26 cellular contexts compared by ENCODE assay signal in the genomic region with DNA sequence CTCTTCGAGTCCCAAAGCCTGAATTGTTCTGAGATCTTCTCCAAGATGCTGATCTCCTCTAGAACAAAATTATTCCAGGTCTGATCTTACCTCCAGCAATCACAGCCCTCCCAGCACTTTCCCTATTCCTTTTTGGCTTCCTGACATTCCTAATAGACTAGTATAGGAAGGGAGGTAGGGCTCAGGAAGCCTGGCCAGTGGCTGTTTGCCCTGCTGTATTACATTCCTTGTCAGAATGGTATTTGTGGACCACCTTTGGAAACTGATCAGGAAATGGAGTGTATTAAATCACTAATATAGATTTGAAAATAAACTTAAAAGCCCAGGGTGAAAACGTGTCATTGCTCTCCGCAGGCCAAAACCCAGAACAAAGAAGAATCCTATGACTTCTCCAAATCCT.
"Had no signal": no experiment of that assay in that cellular context is flagged by ENCODE, and none has a peak within 500 bp of the region (broad histone marks: within the 10 kb centered on the region; RNA-seq: fewer than 3 reads in every experiment).

No MANE protein-coding gene starts in this region.

- H3K27me3 ChIP-seq: brain microvascular endothelial cell, esophagus muscularis mucosa, foreskin keratinocyte, gastrocnemius medialis, heart right ventricle had no signal

- H3K27ac Mint-ChIP-seq: activated CD4-positive, alpha-beta memory T cell treated with anti-CD3 and anti-CD28 coated beads, Interleukin-2, amount 10 ng/mL, durations not matched to agents 7 days and 5 days; activated CD4-positive, alpha-beta T cell treated with anti-CD3 and anti-CD28 coated beads, Interleukin-2, amount 10 ng/mL, durations not matched to agents 7 days and 5 days; activated naive CD8-positive, alpha-beta T cell; activated T-helper 17 cell treated with anti-CD3 and anti-CD28 coated beads, Interleukin-2, amount 50 U/mL, for 72 hours had no signal

- H3K27me3 Mint-ChIP-seq: activated CD4-positive, alpha-beta memory T cell treated with anti-CD3 and anti-CD28 coated beads, Interleukin-2, amount 10 ng/mL, durations not matched to agents 7 days and 5 days; activated CD4-positive, alpha-beta T cell treated with anti-CD3 and anti-CD28 coated beads, Interleukin-2, amount 10 ng/mL, durations not matched to agents 7 days and 5 days; activated naive CD8-positive, alpha-beta T cell; activated T-helper 17 cell treated with anti-CD3 and anti-CD28 coated beads, Interleukin-2, amount 50 U/mL, for 72 hours had no signal

- H3K9me3 ChIP-seq: esophagus muscularis mucosa, gastrocnemius medialis, heart right ventricle had no signal

- DNase-seq: activated CD4-positive, alpha-beta memory T cell treated with anti-CD3 and anti-CD28 coated beads, Interleukin-2, amount 10 ng/mL, durations not matched to agents 7 days and 5 days; activated CD4-positive, alpha-beta T cell treated with anti-CD3 and anti-CD28 coated beads for 1 hour; activated CD4-positive, alpha-beta T cell treated with anti-CD3 and anti-CD28 coated beads for 4 hours; activated CD4-positive, alpha-beta T cell treated with anti-CD3 and anti-CD28 coated beads, Interleukin-2, amount 10 ng/mL, durations not matched to agents 7 days and 5 days; activated CD4-positive, alpha-beta T cell treated with anti-CD3 and anti-CD28 coated beads, Interleukin-2, amount 50 U/mL, for 4 hours; activated CD8-positive, alpha-beta memory T cell treated with anti-CD3 and anti-CD28 coated beads for 24 hours; activated effector memory CD4-positive, alpha-beta T cell treated with Interleukin-2 at 50 U/mL for 16 hours; activated gamma-delta T cell treated with Interleukin-2 at 50 U/mL for 16 hours; activated naive CD4-positive, alpha-beta T cell treated with anti-CD3 and anti-CD28 coated beads, Interleukin-2, amount 50 U/mL, for 16 hours; activated naive CD4-positive, alpha-beta T cell treated with Interleukin-2 at 50 U/mL for 16 hours; activated T-cell treated with anti-CD3 and anti-CD28 coated beads, Interleukin-2, amount 50 U/mL, for 4 hours; amniotic stem cell; anterior cingulate cortex; brain microvascular endothelial cell; caudate nucleus; cortex of kidney; effector CD4-positive, alpha-beta T cell; erythroblast; foreskin keratinocyte; gastrocnemius medialis; glutamatergic neuron; heart right ventricle; T-helper 2 cell had no signal

- H3K4me1 Mint-ChIP-seq: activated CD4-positive, alpha-beta memory T cell treated with anti-CD3 and anti-CD28 coated beads, Interleukin-2, amount 10 ng/mL, durations not matched to agents 7 days and 5 days; activated CD4-positive, alpha-beta T cell treated with anti-CD3 and anti-CD28 coated beads, Interleukin-2, amount 10 ng/mL, durations not matched to agents 7 days and 5 days; activated T-helper 17 cell treated with anti-CD3 and anti-CD28 coated beads, Interleukin-2, amount 50 U/mL, for 72 hours had no signal

- H3K4me3 Mint-ChIP-seq: activated CD4-positive, alpha-beta memory T cell treated with anti-CD3 and anti-CD28 coated beads, Interleukin-2, amount 10 ng/mL, durations not matched to agents 7 days and 5 days; activated CD4-positive, alpha-beta T cell treated with anti-CD3 and anti-CD28 coated beads, Interleukin-2, amount 10 ng/mL, durations not matched to agents 7 days and 5 days; activated naive CD8-positive, alpha-beta T cell; activated T-cell treated with anti-CD3 and anti-CD28 coated beads, Interleukin-2, amount 50 U/mL, for 4 hours; activated T-helper 17 cell treated with anti-CD3 and anti-CD28 coated beads, Interleukin-2, amount 50 U/mL, for 72 hours had no signal

- H3K4me3 ChIP-seq: esophagus muscularis mucosa, gastrocnemius medialis, heart right ventricle had no signal

- H3K27ac ChIP-seq: brain microvascular endothelial cell, esophagus muscularis mucosa, gastrocnemius medialis had no signal

- ATAC-seq: activated T-cell treated with anti-CD3 and anti-CD28 coated beads, Interleukin-2, amount 50 U/mL, for 4 hours; activated T-helper 17 cell treated with anti-CD3 and anti-CD28 coated beads, Interleukin-2, amount 50 U/mL, for 72 hours; foreskin keratinocyte; gastrocnemius medialis; heart right ventricle had no signal

- H3K9me3 Mint-ChIP-seq: activated CD4-positive, alpha-beta memory T cell treated with anti-CD3 and anti-CD28 coated beads, Interleukin-2, amount 10 ng/mL, durations not matched to agents 7 days and 5 days; activated CD4-positive, alpha-beta T cell treated with anti-CD3 and anti-CD28 coated beads, Interleukin-2, amount 10 ng/mL, durations not matched to agents 7 days and 5 days; activated T-helper 17 cell treated with anti-CD3 and anti-CD28 coated beads, Interleukin-2, amount 50 U/mL, for 72 hours had no signal
